Comparison of ENCODE assay signal across 12 cellular contexts in genomic region chr3:52268036-52268435, GRCh38. TPM values are rescaled to one million over a fixed set of nuclear protein-coding genes. Genes with fewer than 3 reads are reported as not detected.
DNase-seq lines count a peak whose midpoint lies in the region; ATAC-seq and TF ChIP-seq lines count a peak whose summit lies in the region.
"Had no signal": no experiment of that assay in that cellular context is flagged by ENCODE, and none has a peak within 500 bp of the region (broad histone marks: within the 10 kb centered on the region; RNA-seq: fewer than 3 reads in every experiment).

No MANE protein-coding gene starts in this region.

- H3K9me3 Mint-ChIP-seq in activated T-cell treated with anti-CD3 and anti-CD28 coated beads, Interleukin-2, amount 50 U/mL, for 72 hours, result no peaks in the 10 kb centered on the region
- H3K9me3 Mint-ChIP-seq in stimulated activated naive B cell treated with anti-CD40 and anti-IgM and Interleukin-4, amounts not matched to agents 10 μg/mL and 1 μg/mL and 100 μg/mL, for 72 hours, result no peaks in the 10 kb centered on the region

- peak; percentile 78 to 83 for ATAC-seq in activated T-cell treated with anti-CD3 and anti-CD28 coated beads, Interleukin-2, amount 50 U/mL, for 72 hours (replicated peaks in 1 of 2)
- ATAC-seq in stimulated activated naive B cell treated with anti-CD40 and anti-IgM and Interleukin-4, amounts not matched to agents 10 μg/mL and 1 μg/mL and 100 μg/mL, for 72 hours (replicated peaks), result no peak
- no peak for ATAC-seq in heart left ventricle

- no peaks in the 10 kb centered on the region for H3K27me3 Mint-ChIP-seq in activated T-cell treated with anti-CD3 and anti-CD28 coated beads, Interleukin-2, amount 50 U/mL, for 72 hours (ENCODE audit: low read depth)
- no peaks in the 10 kb centered on the region for H3K27me3 Mint-ChIP-seq in stimulated activated naive B cell treated with anti-CD40 and anti-IgM and Interleukin-4, amounts not matched to agents 10 μg/mL and 1 μg/mL and 100 μg/mL, for 72 hours

- 90% methylated on average over 7 of the region's 7 CpGs for WGBS in esophagus muscularis mucosa
- WGBS in heart left ventricle, 4 donors, result 57 to 71% (median 70%) methylated on average over 7 of the region's 7 CpGs

- DNase-seq in DMS53 (lab: John Stamatoyannopoulos, UW) (peak; percentile 25), DMS53 treated with DMSO at 0.1 percent for 48 hours (lab: John Stamatoyannopoulos, UW; ENCODE audit: unreplicated experiment) (no peak), esophagus muscularis mucosa (ENCODE audit: extremely low spot score) (no peak), NCI-H2171 treated with DMSO at 0.1 percent for 48 hours (lab: John Stamatoyannopoulos, UW) (no peak), heart left ventricle (no peak), tibial artery (no peak)
- DNase-seq in activated T-cell treated with anti-CD3 and anti-CD28 coated beads, Interleukin-2, amount 50 U/mL, for 72 hours, result peak; percentile 68
- DNase-seq in stimulated activated naive B cell treated with anti-CD40 and anti-IgM and Interleukin-4, amounts not matched to agents 10 μg/mL and 1 μg/mL and 100 μg/mL, for 72 hours, result no peak
- DNase-seq: dorsolateral prefrontal cortex, lower lobe of right lung had no signal

- peak overlapping the region in 1 of 4 donors; percentile 6 for H3K27ac ChIP-seq in esophagus muscularis mucosa (replicated peaks in 1 of 4)
- H3K27ac ChIP-seq in heart left ventricle, result peak overlapping the region in 1 of 12 donors; percentile 33
- no peak overlapping the region for H3K27ac ChIP-seq in tibial artery
- H3K27ac ChIP-seq: lower lobe of right lung, prostate gland had no signal

- H3K4me1 ChIP-seq in esophagus muscularis mucosa (peaks cover 51 to 75% (median 69%) of the 10 kb centered on the region in 4 donors), heart left ventricle (peaks cover 3 to 61% (median 43%) of the 10 kb centered on the region in 12 donors), tibial artery (peaks cover 0 to 38% (median 17%) of the 10 kb centered on the region in 4 donors)

- H3K36me3 ChIP-seq in esophagus muscularis mucosa (peaks cover 30 to 76% (median 70%) of the 10 kb centered on the region in 4 donors), heart left ventricle (peaks cover 0 to 99% (median 81%) of the 10 kb centered on the region in 9 donors), tibial artery (peaks cover 49 to 72% (median 65%) of the 10 kb centered on the region in 3 donors)
- H3K36me3 ChIP-seq: prostate gland had no signal

- H3K27ac Mint-ChIP-seq in activated T-cell treated with anti-CD3 and anti-CD28 coated beads, Interleukin-2, amount 50 U/mL, for 72 hours, result peak overlapping the region; percentile 100
- peak overlapping the region; percentile 44 for H3K27ac Mint-ChIP-seq in stimulated activated naive B cell treated with anti-CD40 and anti-IgM and Interleukin-4, amounts not matched to agents 10 μg/mL and 1 μg/mL and 100 μg/mL, for 72 hours

- H3K9me3 ChIP-seq in esophagus muscularis mucosa (no peaks in the 10 kb centered on the region), heart left ventricle (no peaks in the 10 kb centered on the region), tibial artery (no peaks in the 10 kb centered on the region)
- H3K9me3 ChIP-seq: lower lobe of right lung, prostate gland had no signal

- H3K4me3 Mint-ChIP-seq in activated T-cell treated with anti-CD3 and anti-CD28 coated beads, Interleukin-2, amount 50 U/mL, for 72 hours, result peak overlapping the region; percentile 87 to 93
- no peak overlapping the region for H3K4me3 Mint-ChIP-seq in stimulated activated naive B cell treated with anti-CD40 and anti-IgM and Interleukin-4, amounts not matched to agents 10 μg/mL and 1 μg/mL and 100 μg/mL, for 72 hours

- H3K4me1 Mint-ChIP-seq in activated T-cell treated with anti-CD3 and anti-CD28 coated beads, Interleukin-2, amount 50 U/mL, for 72 hours (ENCODE audit: low read depth), result peaks cover 98% of the 10 kb centered on the region
- peaks cover 37 to 68% of the 10 kb centered on the region in 2 donors for H3K4me1 Mint-ChIP-seq in stimulated activated naive B cell treated with anti-CD40 and anti-IgM and Interleukin-4, amounts not matched to agents 10 μg/mL and 1 μg/mL and 100 μg/mL, for 72 hours

- TF ChIP-seq EP300 in esophagus muscularis mucosa (IDR thresholded peaks at IDR 0.05), result peak; percentile 14

- no peak for TF ChIP-seq POLR2A in esophagus muscularis mucosa (IDR thresholded peaks at IDR 0.05; ENCODE audit: low read depth)
- no peak for TF ChIP-seq POLR2A in heart left ventricle (IDR thresholded peaks at IDR 0.05)

- H3K4me3 ChIP-seq in esophagus muscularis mucosa (no peak overlapping the region), heart left ventricle (no peak overlapping the region), tibial artery (no peak overlapping the region)
- H3K4me3 ChIP-seq: dorsolateral prefrontal cortex, lower lobe of right lung, prostate gland had no signal

- H3K36me3 Mint-ChIP-seq in activated T-cell treated with anti-CD3 and anti-CD28 coated beads, Interleukin-2, amount 50 U/mL, for 72 hours (ENCODE audit: insufficient read depth in 2 of 2), result peaks cover 24 to 67% of the 10 kb centered on the region in 2 donors
- peaks cover 37 to 58% of the 10 kb centered on the region in 2 donors for H3K36me3 Mint-ChIP-seq in stimulated activated naive B cell treated with anti-CD40 and anti-IgM and Interleukin-4, amounts not matched to agents 10 μg/mL and 1 μg/mL and 100 μg/mL, for 72 hours

- intact Hi-C loops in esophagus muscularis mucosa (cut with DNase I) (no loop called here), heart left ventricle (cut with DNase I) (no loop called here), tibial artery (cut with DNase I; ENCODE audit: low total_unique reads) (no loop called here)

- TF ChIP-seq CTCF in esophagus muscularis mucosa (IDR thresholded peaks at IDR 0.05), result no peak
- TF ChIP-seq CTCF in heart left ventricle (IDR thresholded peaks at IDR 0.05), result no peak
- no peak for TF ChIP-seq CTCF in tibial artery (IDR thresholded peaks at IDR 0.05)

- no peaks in the 10 kb centered on the region for H3K27me3 ChIP-seq in esophagus muscularis mucosa
- H3K27me3 ChIP-seq in heart left ventricle, result no peaks in the 10 kb centered on the region
- no peaks in the 10 kb centered on the region for H3K27me3 ChIP-seq in tibial artery
- H3K27me3 ChIP-seq: dorsolateral prefrontal cortex had no signal

RNA-seq across cellular contexts. Expression of gene WDR82, which starts 10.4 kb away (rescaled TPM):
- 100 to 1,000 TPM; 113 to 120 TPM for total RNA-seq in activated T-cell treated with anti-CD3 and anti-CD28 coated beads, Interleukin-2, amount 50 U/mL, for 72 hours
- 100 to 1,000 TPM in 1 of 4 donors, 10 to 100 TPM in 3; 62.6 to 101 (median 80.9) TPM for total RNA-seq in esophagus muscularis mucosa
- total RNA-seq in heart left ventricle, result 10 to 100 TPM; 44.9 to 73.6 (median 61.2) TPM
- 10 to 100 TPM; 24.7 to 69.2 TPM for polyA plus RNA-seq in heart left ventricle

RNA-seq across cellular contexts. Expression of gene GLYCTK, which starts 19.6 kb away (rescaled TPM):
- 10 to 100 TPM; 21.5 to 25.4 TPM for total RNA-seq in activated T-cell treated with anti-CD3 and anti-CD28 coated beads, Interleukin-2, amount 50 U/mL, for 72 hours
- total RNA-seq in esophagus muscularis mucosa (1 to 10 TPM; 4.1 to 5.3 (median 4.8) TPM), heart left ventricle (1 to 10 TPM; 2.6 to 8.4 (median 4.1) TPM)
- polyA plus RNA-seq in heart left ventricle, result 1 to 10 TPM; 4.7 to 6.4 TPM

RNA-seq across cellular contexts. Expression of gene PPM1M, which starts 22.5 kb away (rescaled TPM):
- 100 to 1,000 TPM; 119 to 121 TPM for total RNA-seq in activated T-cell treated with anti-CD3 and anti-CD28 coated beads, Interleukin-2, amount 50 U/mL, for 72 hours
- total RNA-seq in esophagus muscularis mucosa (10 to 100 TPM; 24.1 to 35.7 (median 32.4) TPM), heart left ventricle (10 to 100 TPM in 2 of 9 donors, 1 to 10 TPM in 7; 5.7 to 30.2 (median 8.2) TPM)
- polyA plus RNA-seq in heart left ventricle, result 1 to 10 TPM; 5.6 to 6.6 TPM

RNA-seq across cellular contexts. Expression of gene TWF2, which starts 29.1 kb away (rescaled TPM):
- 100 to 1,000 TPM; 124 to 133 TPM for total RNA-seq in activated T-cell treated with anti-CD3 and anti-CD28 coated beads, Interleukin-2, amount 50 U/mL, for 72 hours
- total RNA-seq in esophagus muscularis mucosa (10 to 100 TPM; 66.4 to 89.5 (median 79.9) TPM), heart left ventricle (100 to 1,000 TPM in 7 of 9 donors, 10 to 100 TPM in 2; 62.9 to 133 (median 117) TPM)
- 100 to 1,000 TPM in 1 of 2 donors, 10 to 100 TPM in 1; 45.8 to 109 TPM for polyA plus RNA-seq in heart left ventricle

RNA-seq across cellular contexts. Expression of gene TLR9, which starts 42.6 kb away (rescaled TPM):
- total RNA-seq in activated T-cell treated with anti-CD3 and anti-CD28 coated beads, Interleukin-2, amount 50 U/mL, for 72 hours, result 1 to 10 TPM; 1.2 to 2.3 TPM
- total RNA-seq in esophagus muscularis mucosa, result under 1 TPM in 3 of 4 donors, not detected in 1; 0.13 to 0.69 (median 0.17) TPM
- total RNA-seq in heart left ventricle, result under 1 TPM in 8 of 9 donors, not detected in 1; 0.12 to 0.65 (median 0.29) TPM
- under 1 TPM; 0.04 to 0.23 TPM for polyA plus RNA-seq in heart left ventricle
- total RNA-seq: A172 had no signal

Comparison
In these comparisons a context has a peak if more than half of its experiments do, and no peak if none do; other contexts are left out.
1. DNase-seq: peak in DMS53 (single experiment) and activated T-cell treated with anti-CD3 and anti-CD28 coated beads, Interleukin-2, amount 50 U/mL, for 72 hours (2 of 2); none in DMS53 treated with DMSO at 0.1 percent for 48 hours (single experiment), esophagus muscularis mucosa (single experiment), stimulated activated naive B cell treated with anti-CD40 and anti-IgM and Interleukin-4, amounts not matched to agents 10 μg/mL and 1 μg/mL and 100 μg/mL, for 72 hours (single experiment), NCI-H2171 treated with DMSO at 0.1 percent for 48 hours (single experiment), heart left ventricle (0 of 5) and tibial artery (0 of 2).
2. ATAC-seq: peak in activated T-cell treated with anti-CD3 and anti-CD28 coated beads, Interleukin-2, amount 50 U/mL, for 72 hours (2 of 2); none in stimulated activated naive B cell treated with anti-CD40 and anti-IgM and Interleukin-4, amounts not matched to agents 10 μg/mL and 1 μg/mL and 100 μg/mL, for 72 hours (0 of 2) and heart left ventricle (0 of 4).
3. H3K4me3 Mint-ChIP-seq: peak in activated T-cell treated with anti-CD3 and anti-CD28 coated beads, Interleukin-2, amount 50 U/mL, for 72 hours (2 of 2); none in stimulated activated naive B cell treated with anti-CD40 and anti-IgM and Interleukin-4, amounts not matched to agents 10 μg/mL and 1 μg/mL and 100 μg/mL, for 72 hours (0 of 2).